22 cellular contexts compared by ENCODE assay signal in genomic region chr6:20148433-20148832, GRCh38.
"Had no signal": no experiment of that assay in that cellular context is flagged by ENCODE, and none has a peak within 500 bp of the region (broad histone marks: within the 10 kb centered on the region; RNA-seq: fewer than 3 reads in every experiment).

No MANE protein-coding gene starts in this region.

- ATAC-seq: psoas muscle had no signal

- H3K27me3 ChIP-seq: heart right ventricle, sigmoid colon, stomach had no signal

- FAIRE-seq: colon, islet of Langerhans, urothelium cell line had no signal

- H3K4me1 ChIP-seq: psoas muscle had no signal

- H3K27ac ChIP-seq: psoas muscle, sigmoid colon, stomach had no signal

- DNase-seq: cerebellar nuclear complex; dermis blood vessel endothelial cell; effector CD4-positive, alpha-beta T cell; endodermal cell; foreskin melanocyte; heart right ventricle; hypothalamus; kidney glomerular epithelial cell; mesendoderm; naive B cell; psoas muscle; retina; sigmoid colon; stimulated activated naive CD4-positive, alpha-beta T cell; stomach; substantia nigra; trophoblast cell had no signal

- H3K9me3 ChIP-seq: heart right ventricle, psoas muscle, sigmoid colon, stomach had no signal

- H3K4me3 ChIP-seq: heart right ventricle, lung, psoas muscle, sigmoid colon, skin epidermis, stomach had no signal
